In genomic region chr15:26026671-26027070, GRCh38 we compare ENCODE assay signal across 8 cellular contexts.
DNase-seq lines count a peak whose midpoint lies in the region; TF ChIP-seq lines count a peak whose summit lies in the region.
"Not testable (repeated sequence)": the region's sequence is repeated elsewhere in the genome, so short reads cannot be mapped to it uniquely, and the experiment has no call there.

No MANE protein-coding gene starts in this region.

- peak overlapping the region; percentile 86 for H3K4ac ChIP-seq in trophoblast cell (ENCODE audit: low read depth, low read length)

- not testable (repeated sequence) for H3K23ac ChIP-seq in trophoblast cell (ENCODE audit: low read length)

- peak overlapping the region; percentile 97 for H3K27ac Mint-ChIP-seq in Caco-2 (ENCODE audit: unreplicated experiment)
- peak overlapping the region; percentile 59 for H3K27ac Mint-ChIP-seq in endodermal cell
- H3K27ac Mint-ChIP-seq in neural crest cell (ENCODE audit: unreplicated experiment): peak overlapping the region; percentile 35
- peak overlapping the region; percentile 99 for H3K27ac Mint-ChIP-seq in type B pancreatic cell

- peak overlapping the region; percentile 82 for H3K14ac ChIP-seq in trophoblast cell (ENCODE audit: low read length)

- not testable (repeated sequence) for H3K9me3 Mint-ChIP-seq in Caco-2 (ENCODE audit: unreplicated experiment); endodermal cell; neural crest cell; type B pancreatic cell

- not testable (repeated sequence) for H3K9me3 ChIP-seq in Caco-2; endodermal cell (ENCODE audit: control insufficient read depth, low read length); esophagus muscularis mucosa; trophoblast cell (ENCODE audit: insufficient read depth, low read depth, low read length)

- intact Hi-C loops in Caco-2 (cut with micrococcal nuclease; ENCODE audit: unreplicated experiment) (loop anchor here (10.0 kb wide), 1 partner anchor 72 kb away; no protein-coding TSS in a partner anchor), esophagus muscularis mucosa (cut with DNase I) (loop anchor here (10.0 kb wide), 2 partner anchors 82 to 838 kb away; partner anchors contain the start of gene GABRA5)

- H4K8ac ChIP-seq in trophoblast cell (ENCODE audit: low read depth, low read length): peak overlapping the region; percentile 70

- not testable (repeated sequence) for H3K4me3 ChIP-seq in Caco-2 (ENCODE audit: low read depth, low read length); endodermal cell (ENCODE audit: low read length); esophagus muscularis mucosa; trophoblast cell (ENCODE audit: low read depth, low read length)

- H2BK120ac ChIP-seq in trophoblast cell (ENCODE audit: insufficient read depth, low read length, poor library complexity): peak overlapping the region; percentile 98

- WGBS in endodermal cell (ENCODE audit: insufficient coverage in 1 of 2, insufficient read length in 1 of 2), 2 experiments: 91 to 100% methylated on average over 2 to 3 of the region's 3 CpGs
- WGBS in esophagus muscularis mucosa: 93% methylated on average over 3 of the region's 3 CpGs
- WGBS in trophoblast cell (ENCODE audit: extremely low coverage, insufficient coverage, insufficient read length): no CpG with 5 or more reads among the region's 3 CpGs

- peak overlapping the region; percentile 49 for H3K4me2 ChIP-seq in trophoblast cell (ENCODE audit: low read length)

- not testable (repeated sequence) for H3K27me3 Mint-ChIP-seq in Caco-2 (ENCODE audit: insufficient read depth, unreplicated experiment); endodermal cell (ENCODE audit: insufficient read depth); neural crest cell (ENCODE audit: low read depth); type B pancreatic cell

- H3K36me3 Mint-ChIP-seq in Caco-2 (ENCODE audit: insufficient read depth, unreplicated experiment): peaks cover 11% of the 10 kb centered on the region
- not testable (repeated sequence) for H3K36me3 Mint-ChIP-seq in endodermal cell (ENCODE audit: low read depth); neural crest cell (ENCODE audit: low read depth); type B pancreatic cell

- peak overlapping the region; percentile 61 for H2AFZ ChIP-seq in trophoblast cell (ENCODE audit: insufficient read depth, low read length, poor library complexity)

- H3K36me3 ChIP-seq in Caco-2 (ENCODE audit: control insufficient read depth, insufficient read depth, low read length); endodermal cell (ENCODE audit: control insufficient read depth, insufficient read depth, low read length); esophagus muscularis mucosa; trophoblast cell (ENCODE audit: control insufficient read depth in 1 of 2, insufficient read depth in 2 of 2, low read length in 2 of 2): not testable (repeated sequence)

- not testable (repeated sequence) for BruUV-seq in Caco-2 (replicated peaks; lab: Mats Ljungman, UMichigan)

- H2BK5ac ChIP-seq in trophoblast cell (ENCODE audit: low read depth, low read length, poor library complexity): peak overlapping the region; percentile 97

- peaks cover 26% of the 10 kb centered on the region for H3K4me1 Mint-ChIP-seq in Caco-2 (ENCODE audit: low read depth, unreplicated experiment)
- H3K4me1 Mint-ChIP-seq in endodermal cell: peaks cover 26% of the 10 kb centered on the region
- not testable (repeated sequence) for H3K4me1 Mint-ChIP-seq in neural crest cell
- H3K4me1 Mint-ChIP-seq in type B pancreatic cell (ENCODE audit: unreplicated experiment): peaks cover 12% of the 10 kb centered on the region

- peaks cover 46% of the 10 kb centered on the region for H3K79me1 ChIP-seq in trophoblast cell (ENCODE audit: low read length)

- not testable (repeated sequence) for TF ChIP-seq CTCF in Caco-2 (IDR thresholded peaks at IDR 0.05; ENCODE audit: insufficient read depth in 1 of 2, low read depth in 1 of 2, low read length in 1 of 2, severe bottlenecking in 1 of 2, unreplicated experiment in 1 of 2); endodermal cell (conservative IDR thresholded peaks at IDR 0.05); esophagus muscularis mucosa (IDR thresholded peaks at IDR 0.05); neural crest cell (conservative IDR thresholded peaks at IDR 0.05); type B pancreatic cell (conservative IDR thresholded peaks at IDR 0.05)

- not testable (repeated sequence) for H3K27ac ChIP-seq in endodermal cell (ENCODE audit: low read depth, low read length); esophagus muscularis mucosa (replicated peaks in 1 of 4)
- H3K27ac ChIP-seq in trophoblast cell (ENCODE audit: low read depth, low read length): peak overlapping the region; percentile 100

- POLR2A ChIA-PET in Caco-2 (lab: Charles Lee): not testable (repeated sequence)

- TF ChIP-seq EP300 in esophagus muscularis mucosa (IDR thresholded peaks at IDR 0.05): not testable (repeated sequence)

- DNase-seq in Caco-2; endodermal cell; neural crest cell (ENCODE audit: low read depth, low spot score); type B pancreatic cell (ENCODE audit: extremely low spot score, unreplicated experiment): not testable (repeated sequence)
- peak; percentile 62 for DNase-seq in ELF-1 (ENCODE audit: low read depth, low spot score)
- peak; percentile 89 for DNase-seq in esophagus muscularis mucosa (ENCODE audit: extremely low spot score)
- DNase-seq in islet precursor cell: peak; percentile 74
- DNase-seq in trophoblast cell: peak; percentile 46 to 53

- not testable (repeated sequence) for H3K9ac ChIP-seq in endodermal cell (ENCODE audit: extremely low read depth, low read length, poor library complexity, severe bottlenecking); trophoblast cell (ENCODE audit: low read length)

- H3K4me3 Mint-ChIP-seq in Caco-2 (ENCODE audit: unreplicated experiment) (peak overlapping the region; percentile 54), type B pancreatic cell (peak overlapping the region; percentile 80)
- H3K4me3 Mint-ChIP-seq in endodermal cell, neural crest cell: not testable (repeated sequence)

- not testable (repeated sequence) for H3K79me2 ChIP-seq in trophoblast cell (ENCODE audit: control insufficient read depth, insufficient read depth, low read length, poor library complexity)

- H4K12ac ChIP-seq in trophoblast cell (ENCODE audit: low read depth, low read length): not testable (repeated sequence)

- H2BK12ac ChIP-seq in trophoblast cell (ENCODE audit: low read length): peak overlapping the region; percentile 75

- H3K4me1 ChIP-seq in Caco-2 (peaks cover 26% of the 10 kb centered on the region), esophagus muscularis mucosa (peaks cover 0 to 12% (median 10%) of the 10 kb centered on the region in 4 donors), trophoblast cell (ENCODE audit: control insufficient read depth in 1 of 2, insufficient read depth in 2 of 2, low read length in 2 of 2) (peaks cover 27 to 35% of the 10 kb centered on the region in 2 experiments)
- H3K4me1 ChIP-seq in endodermal cell (ENCODE audit: control insufficient read depth, insufficient read depth, low read length): not testable (repeated sequence)

- peak overlapping the region; percentile 94 for H4K91ac ChIP-seq in trophoblast cell (ENCODE audit: low read depth, low read length)

- not testable (repeated sequence) for H3K27me3 ChIP-seq in Caco-2 (replicated peaks; ENCODE audit: control insufficient read depth, insufficient read depth, low read length); endodermal cell (ENCODE audit: control insufficient read depth, insufficient read depth, low read length, poor library complexity, severe bottlenecking); esophagus muscularis mucosa; trophoblast cell (ENCODE audit: insufficient read depth, low read length)

- TF ChIP-seq POLR2A in esophagus muscularis mucosa (IDR thresholded peaks at IDR 0.05; ENCODE audit: low read depth): not testable (repeated sequence)

- CTCF ChIA-PET in Caco-2 (lab: Charles Lee): not testable (repeated sequence)

- peak overlapping the region; percentile 78 for H3K18ac ChIP-seq in trophoblast cell (ENCODE audit: low read length)

- peak overlapping the region; percentile 60 for H2AK5ac ChIP-seq in trophoblast cell (ENCODE audit: low read length)

Comparison
In these comparisons a context has a peak if more than half of its experiments do, and no peak if none do; other contexts are left out.
1. H3K27ac Mint-ChIP-seq: peak in every context shown above with its lines; median percentile 99 in type B pancreatic cell; 97 in Caco-2; 59 in endodermal cell; 35 in neural crest cell.